14 cellular contexts compared by ENCODE assay signal in the genomic region with DNA sequence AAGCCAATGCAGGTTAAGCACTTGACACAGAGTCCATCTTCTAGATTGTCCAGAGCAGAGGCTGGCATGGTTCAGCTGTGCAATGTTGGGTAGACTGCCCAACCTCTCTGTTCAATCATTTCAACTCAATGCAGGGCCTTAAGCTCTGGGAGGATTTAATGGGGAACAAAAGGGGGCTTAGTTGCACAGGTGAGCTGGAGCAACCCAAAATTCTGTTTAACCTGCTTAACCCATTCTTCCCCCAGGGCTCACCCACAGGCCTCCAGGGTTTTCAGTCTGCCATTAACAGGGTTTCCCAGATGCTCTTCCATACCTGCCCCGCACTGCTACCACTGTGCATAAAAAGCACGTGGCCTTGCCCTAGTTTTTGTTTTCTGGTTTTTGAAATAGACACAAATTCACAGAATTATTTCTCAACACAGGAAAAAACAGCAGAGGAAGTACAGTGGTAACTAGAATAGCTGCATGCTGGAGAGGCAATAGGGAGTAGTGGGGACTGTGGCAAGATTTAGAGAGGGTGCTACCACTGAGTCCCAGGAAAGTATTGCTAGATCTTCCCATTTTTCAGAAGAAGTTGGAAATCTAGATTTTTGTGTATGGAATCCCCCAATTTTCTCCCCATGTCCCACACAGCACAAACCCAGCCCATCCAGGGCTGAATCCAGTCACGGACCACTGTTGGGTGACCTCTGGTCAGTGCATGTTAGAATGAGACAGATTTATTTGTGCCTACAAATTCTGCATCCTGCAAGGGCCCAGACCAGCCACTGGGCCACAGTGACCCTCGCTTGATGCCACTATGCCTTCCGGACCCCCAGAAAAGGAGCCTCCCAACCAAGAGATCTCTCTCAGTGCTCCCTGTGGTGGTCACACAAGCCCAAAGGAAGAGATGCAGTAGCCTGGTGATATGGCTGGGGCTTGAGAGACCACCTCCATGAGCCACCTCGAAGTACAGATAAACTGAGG. TPM values are rescaled to one million over a fixed set of nuclear protein-coding genes. Genes with fewer than 3 reads are reported as not detected.
DNase-seq lines count a peak whose midpoint lies in the region; ATAC-seq and TF ChIP-seq lines count a peak whose summit lies in the region.
"Had no signal": no experiment of that assay in that cellular context is flagged by ENCODE, and none has a peak within 500 bp of the region (broad histone marks: within the 10 kb centered on the region; RNA-seq: fewer than 3 reads in every experiment).

No MANE protein-coding gene starts in this region.

- H3K4me1 Mint-ChIP-seq in MCF 10A (ENCODE audit: insufficient read depth, unreplicated experiment) = peaks cover 14% of the 10 kb centered on the region

- whole genome bisulfite sequencing in esophagus muscularis mucosa = 91% methylated on average over 4 of the region's 6 CpGs

- H3K36me3 Mint-ChIP-seq in MCF 10A (ENCODE audit: insufficient read depth, unreplicated experiment) = no peaks in the 10 kb centered on the region

- H3K27me3 ChIP-seq in breast epithelium (no peaks in the 10 kb centered on the region), esophagus muscularis mucosa (peaks cover 0 to 12% (median 1%) of the 10 kb centered on the region in 4 donors), uterus (no peaks in the 10 kb centered on the region)

- no TSS peak for BruUV-seq in MCF 10A (replicated peaks; lab: Mats Ljungman, UMichigan)

- ATAC-seq in omental fat pad (ENCODE audit: low FRiP score) (no peak), left colon (no peak)

- H3K9me3 Mint-ChIP-seq in MCF 10A (ENCODE audit: unreplicated experiment) = no peaks in the 10 kb centered on the region

- DNase-seq in breast epithelium (ENCODE audit: low spot score in 2 of 2) = no peak
- no peak for DNase-seq in MCF 10A (ENCODE audit: unreplicated experiment)
- DNase-seq in esophagus muscularis mucosa (ENCODE audit: extremely low spot score) = no peak
- DNase-seq in omental fat pad (ENCODE audit: low spot score) = peak; percentile 16
- DNase-seq in uterus = peak in 1 of 2 donors; percentile 24
- DNase-seq in NOMO-1 treated with dmso at 0.1 percent for 144 hours (lab: John Stamatoyannopoulos, UW; ENCODE audit: unreplicated experiment) = no peak
- no peak for DNase-seq in T1000 (lab: John Stamatoyannopoulos, UW)
- no peak for DNase-seq in left colon
- DNase-seq: activated CD4-positive, CD25-positive, alpha-beta regulatory T cell treated with anti-CD3 and anti-CD28 coated beads, Interleukin-2, amount 50 U/mL, for 72 hours; NCI-H1048; stimulated activated CD4-positive, alpha-beta T cell treated with anti-CD3 and anti-CD28 coated beads, Interleukin-4, amount 100 ng/mL, for 24 hours; stimulated activated naive CD4-positive, alpha-beta T cell treated with Interleukin-2 at 50 U/mL for 16 hours had no signal

- CTCF ChIA-PET in MCF 10A (lab: Yijun Ruan, JAX) = interaction anchor here (0.7 to 1.7 kb wide), 4 partner anchors 38 to 280 kb away, joined by 3 to 4 read pairs (median 4); no protein-coding TSS in a partner anchor

- no peaks in the 10 kb centered on the region for H3K9me3 ChIP-seq in breast epithelium
- no peaks in the 10 kb centered on the region for H3K9me3 ChIP-seq in esophagus muscularis mucosa
- H3K9me3 ChIP-seq in uterus = no peaks in the 10 kb centered on the region
- H3K9me3 ChIP-seq: HAP-1, mucosa of descending colon had no signal

- no peak for TF ChIP-seq EP300 in esophagus muscularis mucosa (IDR thresholded peaks at IDR 0.05)

- H3K4me3 ChIP-seq in breast epithelium (peak overlapping the region in 1 of 3 donors; percentile 3), esophagus muscularis mucosa (no peak overlapping the region), uterus (peak overlapping the region; percentile 10 to 17)
- H3K4me3 ChIP-seq: HAP-1, mucosa of descending colon had no signal

- H3K27me3 Mint-ChIP-seq in MCF 10A (ENCODE audit: insufficient read depth, unreplicated experiment) = peaks cover 20% of the 10 kb centered on the region

- POLR2A ChIA-PET in MCF 10A (lab: Yijun Ruan, JAX) = interaction anchor here (0.7 kb wide), 1 partner anchor 360 kb away, joined by 3 read pairs; no protein-coding TSS in a partner anchor

- TF ChIP-seq POLR2A in breast epithelium (IDR thresholded peaks at IDR 0.05) = no peak
- TF ChIP-seq POLR2A in esophagus muscularis mucosa (IDR thresholded peaks at IDR 0.05; ENCODE audit: low read depth) = no peak
- no peak for TF ChIP-seq POLR2A in uterus (IDR thresholded peaks at IDR 0.05)

- no peak overlapping the region for H3K27ac Mint-ChIP-seq in MCF 10A (ENCODE audit: low read depth, unreplicated experiment)

- TF ChIP-seq CTCF in breast epithelium (IDR thresholded peaks at IDR 0.05) (no peak), MCF 10A (IDR thresholded peaks at IDR 0.05; ENCODE audit: unreplicated experiment) (no peak), esophagus muscularis mucosa (IDR thresholded peaks at IDR 0.05) (no peak), omental fat pad (IDR thresholded peaks at IDR 0.05) (no peak), uterus (IDR thresholded peaks at IDR 0.05) (no peak)

- H3K4me1 ChIP-seq in breast epithelium = peaks cover 0 to 12% of the 10 kb centered on the region in 2 donors
- H3K4me1 ChIP-seq in esophagus muscularis mucosa = peaks cover 26 to 80% (median 70%) of the 10 kb centered on the region in 4 donors
- peaks cover 9 to 31% of the 10 kb centered on the region in 2 donors for H3K4me1 ChIP-seq in uterus
- H3K4me1 ChIP-seq: HAP-1 had no signal

- no peak overlapping the region for H3K4me3 Mint-ChIP-seq in MCF 10A (ENCODE audit: unreplicated experiment)

- H3K36me3 ChIP-seq in breast epithelium (no peaks in the 10 kb centered on the region), esophagus muscularis mucosa (no peaks in the 10 kb centered on the region), uterus (no peaks in the 10 kb centered on the region)
- H3K36me3 ChIP-seq: HAP-1 had no signal

- H3K27ac ChIP-seq in breast epithelium (peak overlapping the region; percentile 81 to 82), esophagus muscularis mucosa (replicated peaks in 1 of 4) (peak overlapping the region; percentile 79 to 89 (median 86)), uterus (peak overlapping the region; percentile 94 to 98)

- intact Hi-C loops in breast epithelium (cut with DNase I; ENCODE audit: low total_unique reads) = no loop called here
- intact Hi-C loops in MCF 10A (cut with micrococcal nuclease) = no loop called here
- intact Hi-C loops in esophagus muscularis mucosa (cut with DNase I) = no loop called here
- intact Hi-C loops in uterus (cut with DNase I; ENCODE audit: low total_unique reads) = no loop called here
- intact Hi-C loops in left colon (cut with DNase I, micrococcal nuclease) = no loop called here

RNA-seq across cellular contexts. Expression of gene PTGIS, which starts 4.6 kb away (rescaled TPM):
- total RNA-seq in breast epithelium = 10 to 100 TPM; 38.7 to 41.7 (median 41.0) TPM
- not detected in 2 replicates for total RNA-seq in MCF 10A (2022)
- 100 to 1,000 TPM; 107 to 217 (median 130) TPM for total RNA-seq in esophagus muscularis mucosa
- 100 to 1,000 TPM in 3 of 4 donors, 10 to 100 TPM in 1; 77.7 to 229 (median 113) TPM for total RNA-seq in omental fat pad
- 100 to 1,000 TPM in 3 of 4 donors, 10 to 100 TPM in 1; 64.7 to 460 (median 140) TPM for total RNA-seq in uterus
- 10 to 100 TPM in 1 of 2 donors, 1 to 10 TPM in 1; 4.5 to 13.0 TPM for total RNA-seq in left colon

Comparison
In these comparisons a context has a peak if more than half of its experiments do, and no peak if none do; other contexts are left out.
1. H3K4me3 ChIP-seq: peak in uterus (2 of 2); none in esophagus muscularis mucosa (0 of 4).
2. Peak in every context shown above with its lines, with median percentiles within 50 percentile points of each other: H3K27ac ChIP-seq.